Comparison of ENCODE assay signal across 1 cellular context in genomic region chr12:106138646-106139421, GRCh38.
A peak's percentile ranks its signal among the peaks of the same experiment; 100 is the strongest.
TF ChIP-seq lines count a peak whose summit lies in the region.

Gene NUAK1 (minus strand): TSS chr12:106138954. CDS start chr12:106138653, 301 bp downstream.

TF ChIP-seq in H1, 55 proteins besides CTCF, POLR2A, EP300 and RAD21 (continued from another document):
- TF ChIP-seq, protein P1, sequence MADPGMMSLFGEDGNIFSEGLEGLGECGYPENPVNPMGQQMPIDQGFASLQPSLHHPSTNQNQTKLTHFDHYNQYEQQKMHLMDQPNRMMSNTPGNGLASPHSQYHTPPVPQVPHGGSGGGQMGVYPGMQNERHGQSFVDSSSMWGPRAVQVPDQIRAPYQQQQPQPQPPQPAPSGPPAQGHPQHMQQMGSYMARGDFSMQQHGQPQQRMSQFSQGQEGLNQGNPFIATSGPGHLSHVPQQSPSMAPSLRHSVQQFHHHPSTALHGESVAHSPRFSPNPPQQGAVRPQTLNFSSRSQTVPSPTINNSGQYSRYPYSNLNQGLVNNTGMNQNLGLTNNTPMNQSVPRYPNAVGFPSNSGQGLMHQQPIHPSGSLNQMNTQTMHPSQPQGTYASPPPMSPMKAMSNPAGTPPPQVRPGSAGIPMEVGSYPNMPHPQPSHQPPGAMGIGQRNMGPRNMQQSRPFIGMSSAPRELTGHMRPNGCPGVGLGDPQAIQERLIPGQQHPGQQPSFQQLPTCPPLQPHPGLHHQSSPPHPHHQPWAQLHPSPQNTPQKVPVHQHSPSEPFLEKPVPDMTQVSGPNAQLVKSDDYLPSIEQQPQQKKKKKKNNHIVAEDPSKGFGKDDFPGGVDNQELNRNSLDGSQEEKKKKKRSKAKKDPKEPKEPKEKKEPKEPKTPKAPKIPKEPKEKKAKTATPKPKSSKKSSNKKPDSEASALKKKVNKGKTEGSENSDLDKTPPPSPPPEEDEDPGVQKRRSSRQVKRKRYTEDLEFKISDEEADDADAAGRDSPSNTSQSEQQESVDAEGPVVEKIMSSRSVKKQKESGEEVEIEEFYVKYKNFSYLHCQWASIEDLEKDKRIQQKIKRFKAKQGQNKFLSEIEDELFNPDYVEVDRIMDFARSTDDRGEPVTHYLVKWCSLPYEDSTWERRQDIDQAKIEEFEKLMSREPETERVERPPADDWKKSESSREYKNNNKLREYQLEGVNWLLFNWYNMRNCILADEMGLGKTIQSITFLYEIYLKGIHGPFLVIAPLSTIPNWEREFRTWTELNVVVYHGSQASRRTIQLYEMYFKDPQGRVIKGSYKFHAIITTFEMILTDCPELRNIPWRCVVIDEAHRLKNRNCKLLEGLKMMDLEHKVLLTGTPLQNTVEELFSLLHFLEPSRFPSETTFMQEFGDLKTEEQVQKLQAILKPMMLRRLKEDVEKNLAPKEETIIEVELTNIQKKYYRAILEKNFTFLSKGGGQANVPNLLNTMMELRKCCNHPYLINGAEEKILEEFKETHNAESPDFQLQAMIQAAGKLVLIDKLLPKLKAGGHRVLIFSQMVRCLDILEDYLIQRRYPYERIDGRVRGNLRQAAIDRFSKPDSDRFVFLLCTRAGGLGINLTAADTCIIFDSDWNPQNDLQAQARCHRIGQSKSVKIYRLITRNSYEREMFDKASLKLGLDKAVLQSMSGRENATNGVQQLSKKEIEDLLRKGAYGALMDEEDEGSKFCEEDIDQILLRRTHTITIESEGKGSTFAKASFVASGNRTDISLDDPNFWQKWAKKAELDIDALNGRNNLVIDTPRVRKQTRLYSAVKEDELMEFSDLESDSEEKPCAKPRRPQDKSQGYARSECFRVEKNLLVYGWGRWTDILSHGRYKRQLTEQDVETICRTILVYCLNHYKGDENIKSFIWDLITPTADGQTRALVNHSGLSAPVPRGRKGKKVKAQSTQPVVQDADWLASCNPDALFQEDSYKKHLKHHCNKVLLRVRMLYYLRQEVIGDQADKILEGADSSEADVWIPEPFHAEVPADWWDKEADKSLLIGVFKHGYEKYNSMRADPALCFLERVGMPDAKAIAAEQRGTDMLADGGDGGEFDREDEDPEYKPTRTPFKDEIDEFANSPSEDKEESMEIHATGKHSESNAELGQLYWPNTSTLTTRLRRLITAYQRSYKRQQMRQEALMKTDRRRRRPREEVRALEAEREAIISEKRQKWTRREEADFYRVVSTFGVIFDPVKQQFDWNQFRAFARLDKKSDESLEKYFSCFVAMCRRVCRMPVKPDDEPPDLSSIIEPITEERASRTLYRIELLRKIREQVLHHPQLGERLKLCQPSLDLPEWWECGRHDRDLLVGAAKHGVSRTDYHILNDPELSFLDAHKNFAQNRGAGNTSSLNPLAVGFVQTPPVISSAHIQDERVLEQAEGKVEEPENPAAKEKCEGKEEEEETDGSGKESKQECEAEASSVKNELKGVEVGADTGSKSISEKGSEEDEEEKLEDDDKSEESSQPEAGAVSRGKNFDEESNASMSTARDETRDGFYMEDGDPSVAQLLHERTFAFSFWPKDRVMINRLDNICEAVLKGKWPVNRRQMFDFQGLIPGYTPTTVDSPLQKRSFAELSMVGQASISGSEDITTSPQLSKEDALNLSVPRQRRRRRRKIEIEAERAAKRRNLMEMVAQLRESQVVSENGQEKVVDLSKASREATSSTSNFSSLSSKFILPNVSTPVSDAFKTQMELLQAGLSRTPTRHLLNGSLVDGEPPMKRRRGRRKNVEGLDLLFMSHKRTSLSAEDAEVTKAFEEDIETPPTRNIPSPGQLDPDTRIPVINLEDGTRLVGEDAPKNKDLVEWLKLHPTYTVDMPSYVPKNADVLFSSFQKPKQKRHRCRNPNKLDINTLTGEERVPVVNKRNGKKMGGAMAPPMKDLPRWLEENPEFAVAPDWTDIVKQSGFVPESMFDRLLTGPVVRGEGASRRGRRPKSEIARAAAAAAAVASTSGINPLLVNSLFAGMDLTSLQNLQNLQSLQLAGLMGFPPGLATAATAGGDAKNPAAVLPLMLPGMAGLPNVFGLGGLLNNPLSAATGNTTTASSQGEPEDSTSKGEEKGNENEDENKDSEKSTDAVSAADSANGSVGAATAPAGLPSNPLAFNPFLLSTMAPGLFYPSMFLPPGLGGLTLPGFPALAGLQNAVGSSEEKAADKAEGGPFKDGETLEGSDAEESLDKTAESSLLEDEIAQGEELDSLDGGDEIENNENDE (IDR thresholded peaks at IDR 0.05; ENCODE audit: insufficient replicate concordance, low read length): no peak
- 0 out of 2 replicates have a peak, but pooled peaks have one; percentile 19 for TF ChIP-seq TEAD4 (IDR thresholded peaks at IDR 0.05; ENCODE audit: low read depth, low read length)
- TF ChIP-seq RBBP5 (IDR thresholded peaks at IDR 0.05; ENCODE audit: borderline replicate concordance, low read depth, low read length): peak; percentile 5; the same call in 1 of the 2 replicates
